Comparison of ENCODE assay signal across 25 cellular contexts in the genomic region with DNA sequence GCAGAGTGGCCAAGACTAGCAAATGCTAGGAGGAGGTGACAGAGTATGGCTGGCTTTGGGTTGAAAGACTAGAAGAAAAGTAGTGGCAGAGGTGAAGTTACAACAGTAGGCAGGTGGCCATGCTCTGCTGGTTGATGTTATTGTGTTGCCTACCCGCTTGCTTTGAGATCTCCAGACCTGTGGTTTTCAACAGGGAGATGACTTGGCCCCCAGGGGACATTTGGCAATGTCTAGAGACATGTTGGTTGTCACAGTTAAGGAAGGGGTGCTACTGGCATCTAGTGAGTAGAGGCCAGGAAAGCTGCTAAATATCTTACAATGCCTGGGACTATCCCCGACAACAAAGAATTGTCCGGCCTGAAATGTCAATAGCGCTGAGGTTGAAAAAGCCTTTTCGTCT.
"Had no signal": no experiment of that assay in that cellular context is flagged by ENCODE, and none has a peak within 500 bp of the region (broad histone marks: within the 10 kb centered on the region; RNA-seq: fewer than 3 reads in every experiment).

No MANE protein-coding gene starts in this region.

- H3K4me3 Mint-ChIP-seq: naive B cell, neural progenitor cell had no signal

- H3K36me3 ChIP-seq: neural progenitor cell, pancreas, stomach, thoracic aorta, transverse colon, uterus had no signal

- ATAC-seq: left cardiac atrium, left ventricle myocardium superior, pancreas, right cardiac atrium had no signal

- H3K4me1 ChIP-seq: transverse colon, uterus had no signal

- H3K27ac ChIP-seq: dorsolateral prefrontal cortex, hepatocyte, neural progenitor cell, pancreas, stomach, thoracic aorta, transverse colon, uterus had no signal

- H3K4me1 Mint-ChIP-seq: naive B cell had no signal

- DNase-seq: cortex of kidney; dorsolateral prefrontal cortex; effector CD8-positive, alpha-beta T cell; foreskin melanocyte; head of caudate nucleus; kidney; left cardiac atrium; left ventricle myocardium superior; mesendoderm; naive B cell; occipital lobe; pancreas; right cardiac atrium; small intestine; stimulated activated CD4-positive, alpha-beta T cell treated with anti-CD3 and anti-CD28 coated beads, Interleukin-12 subunit alpha, Interleukin-12 subunit beta, amount 100 ng/mL, for 4 hours; stimulated activated naive CD4-positive, alpha-beta T cell; stomach; substantia nigra; transverse colon; uterus had no signal

- H3K9ac ChIP-seq: neural progenitor cell had no signal

- H3K27ac Mint-ChIP-seq: neural progenitor cell, progenitor cell of endocrine pancreas had no signal

- H3K36me3 Mint-ChIP-seq: naive B cell, neural progenitor cell had no signal

- H3K9me3 ChIP-seq: pancreas, stomach, thoracic aorta, transverse colon, uterus had no signal

- H3K4me3 ChIP-seq: dorsolateral prefrontal cortex, hepatocyte, lung, neural progenitor cell, pancreas, stomach, thoracic aorta, transverse colon, uterus had no signal

- H3K27me3 ChIP-seq: hepatocyte, neural progenitor cell, pancreas, stomach, transverse colon, uterus had no signal

- H2AFZ ChIP-seq: hepatocyte, neural progenitor cell had no signal

- H3K27me3 Mint-ChIP-seq: progenitor cell of endocrine pancreas had no signal

- H3K9me3 Mint-ChIP-seq: neural progenitor cell had no signal

- H3K4me2 ChIP-seq: hepatocyte, neural progenitor cell had no signal
